16 cellular contexts compared by ENCODE assay signal in genomic region chr12:89992668-89993401, GRCh38.
A peak's percentile ranks its signal among the peaks of the same experiment; 100 is the strongest.
DNase-seq lines count a peak whose midpoint lies in the region; ATAC-seq, FAIRE-seq and TF ChIP-seq lines count a peak whose summit lies in the region.
"Had no signal": no experiment of that assay in that cellular context is flagged by ENCODE, and none has a peak within 500 bp of the region (broad histone marks: within the 10 kb centered on the region; RNA-seq: fewer than 3 reads in every experiment).

No MANE protein-coding gene starts in this region.

- peak overlapping the region; percentile 10 for H3K27ac Mint-ChIP-seq in central memory CD8-positive, alpha-beta T cell (ENCODE audit: low read depth)
- H3K27ac Mint-ChIP-seq in nephron, result peak overlapping the region; percentile 61 to 77 (median 69)

- no peak for TF ChIP-seq CTCF in nephron (IDR thresholded peaks at IDR 0.05; ENCODE audit: unreplicated experiment in 3 of 3)

- no peak for FAIRE-seq in GM19239 (lab: Jason Lieb, UNC)
- FAIRE-seq: GM12892, HTR-8/SVneo had no signal

- ATAC-seq in central memory CD8-positive, alpha-beta T cell (replicated peaks; ENCODE audit: extremely low read depth, poor library complexity, severe bottlenecking), result peak; percentile 32
- no peak for ATAC-seq in GM21390 (IDR thresholded peaks at IDR 0.05; ENCODE audit: unreplicated experiment)
- ATAC-seq: PC-3 had no signal

- no peaks in the 10 kb centered on the region for H3K9me3 Mint-ChIP-seq in central memory CD8-positive, alpha-beta T cell
- no peaks in the 10 kb centered on the region for H3K9me3 Mint-ChIP-seq in nephron

- H3K4me1 Mint-ChIP-seq in central memory CD8-positive, alpha-beta T cell, result peaks cover 26% of the 10 kb centered on the region
- peaks cover 41% of the 10 kb centered on the region for H3K4me1 Mint-ChIP-seq in nephron

- DNase-seq in CD1c-positive myeloid dendritic cell (ENCODE audit: extremely low spot score), result peak; percentile 54
- DNase-seq in M059J (ENCODE audit: low read depth), result peak; percentile 35
- no peak for DNase-seq in central memory CD8-positive, alpha-beta T cell (ENCODE audit: low spot score in 2 of 2)
- DNase-seq in GM19239 (ENCODE audit: insufficient read length, low spot score), result no peak
- DNase-seq in effector CD4-positive, alpha-beta T cell, result no peak
- DNase-seq: DMS79; GDM1; NCI-H1436 treated with DMSO at 0.1 percent for 48 hours; NCI-H2081 treated with DMSO at 0.1 percent for 48 hours; NCI-H524; NK-92 treated with Interleukin-12 subunit alpha and Interleukin-12 subunit beta, amount 100 ng/mL, for 24 hours had no signal

- no peaks in the 10 kb centered on the region for H3K27me3 Mint-ChIP-seq in central memory CD8-positive, alpha-beta T cell
- H3K27me3 Mint-ChIP-seq in nephron (ENCODE audit: low read depth), result no peaks in the 10 kb centered on the region

- H3K36me3 Mint-ChIP-seq in central memory CD8-positive, alpha-beta T cell (ENCODE audit: insufficient read depth), result no peaks in the 10 kb centered on the region
- no peaks in the 10 kb centered on the region for H3K36me3 Mint-ChIP-seq in nephron (ENCODE audit: low read depth)

- H3K4me3 Mint-ChIP-seq in central memory CD8-positive, alpha-beta T cell, result no peak overlapping the region
- H3K4me3 Mint-ChIP-seq in nephron, result no peak overlapping the region

Comparison
In these comparisons a context has a peak if more than half of its experiments do, and no peak if none do; other contexts are left out.
1. DNase-seq: peak in CD1c-positive myeloid dendritic cell (single experiment) and M059J (single experiment); none in central memory CD8-positive, alpha-beta T cell (0 of 2), GM19239 (single experiment) and effector CD4-positive, alpha-beta T cell (single experiment).